Comparison of ENCODE assay signal across 13 cellular contexts in genomic region chr11:130645164-130645859, GRCh38.
"Had no signal": no experiment of that assay in that cellular context is flagged by ENCODE, and none has a peak within 500 bp of the region (broad histone marks: within the 10 kb centered on the region; RNA-seq: fewer than 3 reads in every experiment).

No MANE protein-coding gene starts in this region.

- H3K4me3 ChIP-seq: coronary artery, gastroesophageal sphincter had no signal

- ATAC-seq: gastroesophageal sphincter; stimulated activated naive CD8-positive, alpha-beta T cell treated with anti-CD3 and anti-CD28 coated beads, Interleukin-15, Interleukin-2, amounts not matched to agents 100 U/mL and 50 U/mL, for 24 hours had no signal

- H3K9me3 ChIP-seq: gastroesophageal sphincter had no signal

- H3K36me3 ChIP-seq: gastroesophageal sphincter had no signal

- DNase-seq: activated CD4-positive, alpha-beta T cell treated with anti-CD3 and anti-CD28 coated beads, Interleukin-2, amount 10 ng/mL, durations not matched to agents 7 days and 5 days; activated CD4-positive, CD25-positive, alpha-beta regulatory T cell; activated CD8-positive, alpha-beta memory T cell treated with anti-CD3 and anti-CD28 coated beads for 24 hours; activated naive CD4-positive, alpha-beta T cell treated with anti-CD3 and anti-CD28 coated beads for 36 hours; caudate nucleus; effector CD8-positive, alpha-beta T cell; kidney; nephron progenitor cell; stimulated activated CD4-positive, alpha-beta T cell treated with anti-CD3 and anti-CD28 coated beads, Interleukin-4, amount 100 ng/mL, for 1 hour; stimulated activated CD8-positive, alpha-beta memory T cell treated with anti-CD3 and anti-CD28 coated beads, Interleukin-4, amount 100 ng/mL, for 48 hours; stimulated activated naive CD8-positive, alpha-beta T cell treated with anti-CD3 and anti-CD28 coated beads, Interleukin-15, Interleukin-2, amounts not matched to agents 100 U/mL and 50 U/mL, for 24 hours had no signal

- H3K27me3 ChIP-seq: gastroesophageal sphincter had no signal
